Comparison of ENCODE assay signal across 8 cellular contexts in the genomic region with DNA sequence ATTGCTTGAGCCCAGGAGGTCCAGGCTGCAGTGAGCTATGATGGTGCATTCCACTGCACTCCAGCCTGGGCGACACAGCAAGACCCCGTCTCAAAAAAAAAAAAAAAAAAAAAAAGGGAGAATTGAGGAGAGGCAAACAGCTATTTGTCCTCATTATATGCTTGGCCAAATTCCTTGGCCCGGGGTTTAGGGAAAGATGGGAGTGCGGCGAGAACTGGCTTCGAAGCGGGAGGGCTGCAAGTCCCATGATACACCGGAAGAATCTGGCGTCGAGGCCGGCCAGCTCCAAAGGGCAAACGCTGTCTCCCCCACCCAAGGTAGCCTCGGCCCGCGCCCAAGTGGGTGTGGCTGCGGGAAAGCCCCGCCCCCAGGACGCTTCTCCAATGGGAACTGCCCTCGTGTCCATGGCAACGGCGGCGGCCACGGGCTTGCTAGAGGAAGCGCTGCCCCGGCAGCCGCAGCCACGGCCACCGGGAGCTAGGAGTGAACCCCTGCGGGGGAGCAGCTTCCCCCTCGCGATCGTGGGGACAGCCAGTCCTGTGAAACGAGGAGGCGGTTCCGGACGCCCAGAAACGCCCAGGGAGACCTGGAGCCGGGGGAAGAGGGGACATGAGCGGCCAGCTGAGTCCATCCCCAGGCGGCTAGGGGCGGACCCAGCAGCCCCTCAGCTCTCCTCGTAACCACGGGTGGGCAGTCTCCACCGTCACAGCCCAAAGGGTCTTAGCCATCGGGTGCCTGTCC. TPM values are rescaled to one million over a fixed set of nuclear protein-coding genes. Genes with fewer than 3 reads are reported as not detected.
DNase-seq lines count a peak whose midpoint lies in the region; ATAC-seq lines count a peak whose summit lies in the region.

A gene with protein sequence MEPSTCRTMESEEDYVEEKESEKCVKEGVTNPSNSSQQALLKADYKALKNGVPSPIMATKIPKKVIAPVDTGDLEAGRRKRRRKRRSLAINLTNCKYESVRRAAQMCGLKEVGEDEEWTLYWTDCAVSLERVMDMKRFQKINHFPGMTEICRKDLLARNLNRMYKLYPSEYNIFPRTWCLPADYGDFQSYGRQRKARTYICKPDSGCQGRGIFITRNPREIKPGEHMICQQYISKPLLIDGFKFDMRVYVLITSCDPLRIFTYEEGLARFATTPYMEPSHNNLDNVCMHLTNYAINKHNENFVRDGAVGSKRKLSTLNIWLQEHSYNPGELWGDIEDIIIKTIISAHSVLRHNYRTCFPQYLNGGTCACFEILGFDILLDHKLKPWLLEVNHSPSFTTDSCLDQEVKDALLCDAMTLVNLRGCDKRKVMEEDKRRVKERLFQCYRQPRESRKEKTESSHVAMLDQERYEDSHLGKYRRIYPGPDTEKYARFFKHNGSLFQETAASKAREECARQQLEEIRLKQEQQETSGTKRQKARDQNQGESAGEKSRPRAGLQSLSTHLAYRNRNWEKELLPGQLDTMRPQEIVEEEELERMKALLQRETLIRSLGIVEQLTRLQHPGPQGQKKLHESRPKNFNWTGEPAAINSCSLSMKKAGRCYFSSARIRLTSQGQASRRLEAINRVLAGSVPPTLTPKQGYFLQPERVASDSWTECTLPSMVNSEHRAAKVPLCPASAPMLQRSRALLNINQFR (plus strand): TSS at position 434 of the 741 bp plus-strand sequence. CDS start 1,075 bp downstream, outside the sequence.

- H3K4me3 Mint-ChIP-seq in activated CD4-positive, alpha-beta T cell treated with anti-CD3 and anti-CD28 coated beads for 36 hours: peak within 1 kb of the TSS; percentile 45

- peaks cover 14% of the 10 kb centered on the region for H3K4me1 Mint-ChIP-seq in activated CD4-positive, alpha-beta T cell treated with anti-CD3 and anti-CD28 coated beads for 36 hours

- H3K27ac Mint-ChIP-seq in activated CD4-positive, alpha-beta T cell treated with anti-CD3 and anti-CD28 coated beads for 36 hours: no peak within 1 kb of the TSS

- H3K36me3 Mint-ChIP-seq in activated CD4-positive, alpha-beta T cell treated with anti-CD3 and anti-CD28 coated beads for 36 hours (ENCODE audit: low read depth): no peaks in the 10 kb centered on the region

- intact Hi-C loops in activated CD4-positive, alpha-beta T cell treated with anti-CD3 and anti-CD28 coated beads for 36 hours (cut with DNase I, micrococcal nuclease): loop anchor here in 1 of 2 experiments (1.0 kb wide), 1 partner anchor 15 kb away; a partner anchor contains a TSS

- ATAC-seq in HG02870 (IDR thresholded peaks at IDR 0.05; ENCODE audit: unreplicated experiment) (peak; percentile 77), HG03520 (IDR thresholded peaks at IDR 0.05; ENCODE audit: unreplicated experiment) (no peak)
- ATAC-seq in activated CD4-positive, alpha-beta T cell treated with anti-CD3 and anti-CD28 coated beads for 36 hours: peak; percentile 92

- H3K9me3 Mint-ChIP-seq in activated CD4-positive, alpha-beta T cell treated with anti-CD3 and anti-CD28 coated beads for 36 hours (ENCODE audit: low read depth): no peaks in the 10 kb centered on the region

- DNase-seq in DMS153 treated with DMSO at 0.1 percent for 48 hours (lab: John Stamatoyannopoulos, UW; ENCODE audit: unreplicated experiment) (peak; percentile 42), NCI-H2227 treated with DMSO at 0.1 percent for 48 hours (lab: John Stamatoyannopoulos, UW) (peak; percentile 73), cerebellum (ENCODE audit: low spot score) (peak; percentile 96), kidney glomerular epithelial cell (lab: John Stamatoyannopoulos, UW) (peak; percentile 67)
- peak; percentile 89 for DNase-seq in activated CD4-positive, alpha-beta T cell treated with anti-CD3 and anti-CD28 coated beads for 36 hours
- DNase-seq in stimulated activated CD4-positive, alpha-beta T cell treated with anti-CD3 and anti-CD28 coated beads, Interleukin-15, amount 100 ng/mL, for 1 hour (ENCODE audit: low read depth in 1 of 2, low spot score in 1 of 2): peak; percentile 36 to 70

- POLR2A ChIA-PET in activated CD4-positive, alpha-beta T cell treated with anti-CD3 and anti-CD28 coated beads for 36 hours (lab: Charles Lee): interaction anchor here (0.6 to 1.7 kb wide), 4 partner anchors 14 to 57 kb away, joined by 3 to 5 read pairs (median 4); a partner anchor contains a TSS

- CTCF ChIA-PET in activated CD4-positive, alpha-beta T cell treated with anti-CD3 and anti-CD28 coated beads for 36 hours (lab: Charles Lee): interaction anchor here (0.7 to 1.4 kb wide), 7 partner anchors 16 to 71 kb away, joined by 3 to 7 read pairs (median 3); a partner anchor contains a TSS

- no peaks in the 10 kb centered on the region for H3K27me3 Mint-ChIP-seq in activated CD4-positive, alpha-beta T cell treated with anti-CD3 and anti-CD28 coated beads for 36 hours

RNA-seq across cellular contexts. Expression of the gene that starts here (rescaled TPM):
- under 1 TPM; 0.39 to 0.46 TPM for total RNA-seq in activated CD4-positive, alpha-beta T cell treated with anti-CD3 and anti-CD28 coated beads for 36 hours
- total RNA-seq in cerebellum: 0.36 TPM

Comparison
In these comparisons a context has a peak if more than half of its experiments do, and no peak if none do; other contexts are left out.
1. Peak in DNase-seq and ATAC-seq in activated CD4-positive, alpha-beta T cell treated with anti-CD3 and anti-CD28 coated beads for 36 hours; RNA of the gene not detected or under 1 TPM.
2. Peak in DNase-seq in cerebellum; RNA of the gene not detected or under 1 TPM.
3. DNase-seq: peak in every context shown above with its lines; median percentile 96 in cerebellum; 89 in activated CD4-positive, alpha-beta T cell treated with anti-CD3 and anti-CD28 coated beads for 36 hours; 73 in NCI-H2227 treated with DMSO at 0.1 percent for 48 hours; 67 in kidney glomerular epithelial cell; 53 in stimulated activated CD4-positive, alpha-beta T cell treated with anti-CD3 and anti-CD28 coated beads, Interleukin-15, amount 100 ng/mL, for 1 hour; 42 in DMS153 treated with DMSO at 0.1 percent for 48 hours.